8 cellular contexts compared by ENCODE assay signal in genomic region chr13:44273991-44274810, GRCh38.
DNase-seq lines count a peak whose midpoint lies in the region; ATAC-seq, FAIRE-seq and TF ChIP-seq lines count a peak whose summit lies in the region.

No MANE protein-coding gene starts in this region.

- H3K27ac ChIP-seq in MM.1S (ENCODE audit: low read length) (peak overlapping the region; percentile 44; the same call in 1 of the 2 replicates), adrenal gland (peak overlapping the region in 3 of 5 donors; percentile 24 to 75 (median 69)), kidney (ENCODE audit: low read depth in 2 of 2, low read length in 2 of 2) (peak overlapping the region; percentile 51 to 78), thymus (ENCODE audit: low read depth) (peak overlapping the region; percentile 97)

- H3F3A ChIP-seq in MM.1S (ENCODE audit: insufficient read depth, low read length): no peaks in the 10 kb centered on the region

- H3K4me2 ChIP-seq in MM.1S (ENCODE audit: low read depth, low read length): peak overlapping the region; percentile 73

- peak overlapping the region; percentile 41 for H3K4me3 ChIP-seq in MM.1S (ENCODE audit: low read length)
- H3K4me3 ChIP-seq in adrenal gland: peak overlapping the region in 1 of 4 donors; percentile 8
- H3K4me3 ChIP-seq in kidney (ENCODE audit: low read length in 2 of 2): peak overlapping the region; percentile 45 to 55
- H3K4me3 ChIP-seq in thymus (ENCODE audit: low read length): peak overlapping the region; percentile 47

- no peaks in the 10 kb centered on the region for H3K79me2 ChIP-seq in MM.1S (ENCODE audit: low read length)

- no peaks in the 10 kb centered on the region for H3K27me3 ChIP-seq in MM.1S (replicated peaks; ENCODE audit: insufficient read depth, low read length)
- no peaks in the 10 kb centered on the region for H3K27me3 ChIP-seq in adrenal gland
- H3K27me3 ChIP-seq in thymus (ENCODE audit: control insufficient read depth, insufficient read depth): no peaks in the 10 kb centered on the region

- H2AFZ ChIP-seq in MM.1S (ENCODE audit: low read length): peak overlapping the region; percentile 97

- WGBS in adrenal gland, 4 donors: 48 to 63% (median 51%) methylated on average over 6 of the region's 6 CpGs
- WGBS in thymus: 27% methylated on average over 6 of the region's 6 CpGs

- DNase-seq in MM.1S (peak; percentile 72), adrenal gland (peak in 3 of 7 donors; percentile 16 to 53 (median 29)), kidney (no peak), NCI-H2171 (lab: John Stamatoyannopoulos, UW) (no peak), amygdala (lab: John Stamatoyannopoulos, UW) (no peak)

- TF ChIP-seq CTCF in MM.1S (IDR thresholded peaks at IDR 0.05; ENCODE audit: low read length): no peak
- TF ChIP-seq CTCF in adrenal gland (IDR thresholded peaks at IDR 0.05): no peak
- TF ChIP-seq CTCF in kidney (IDR thresholded peaks at IDR 0.05; ENCODE audit: borderline replicate concordance, extremely low read depth, insufficient read depth): no peak

- intact Hi-C loops in adrenal gland (cut with DNase I) (no loop called here), kidney (cut with DNase I) (no loop called here)

- FAIRE-seq in kidney (lab: Jason Lieb, UNC): peak; percentile 85

- H3K9me3 ChIP-seq in MM.1S (replicated peaks; ENCODE audit: insufficient read depth, low read length) (no peaks in the 10 kb centered on the region), adrenal gland (replicated peaks in 1 of 3) (no peaks in the 10 kb centered on the region), kidney (ENCODE audit: control insufficient read depth in 1 of 2, low read length in 2 of 2) (no peaks in the 10 kb centered on the region), thymus (ENCODE audit: control insufficient read depth) (no peaks in the 10 kb centered on the region)

- no peaks in the 10 kb centered on the region for H3K9me2 ChIP-seq in MM.1S (replicated peaks; ENCODE audit: insufficient read depth, low read length)

- TF ChIP-seq POLR2A in adrenal gland (IDR thresholded peaks at IDR 0.05): no peak

- H3K36me3 ChIP-seq in MM.1S (replicated peaks; ENCODE audit: insufficient read depth, low read length) (no peaks in the 10 kb centered on the region), adrenal gland (replicated peaks in 1 of 2) (no peaks in the 10 kb centered on the region), kidney (ENCODE audit: control insufficient read depth in 1 of 2, insufficient read depth in 2 of 2, low read length in 2 of 2) (no peaks in the 10 kb centered on the region), thymus (ENCODE audit: control insufficient read depth, insufficient read depth) (no peaks in the 10 kb centered on the region)

- no peaks in the 10 kb centered on the region for H4K20me1 ChIP-seq in MM.1S (ENCODE audit: insufficient read depth, low read length)

- H3K4me1 ChIP-seq in MM.1S (ENCODE audit: low read length) (peaks cover 8% of the 10 kb centered on the region; the same call in 1 of the 2 replicates), adrenal gland (replicated peaks in 1 of 2) (peaks cover 0 to 28% of the 10 kb centered on the region in 2 donors), kidney (ENCODE audit: control insufficient read depth in 1 of 2, insufficient read depth in 1 of 2, low read depth in 1 of 2, low read length in 2 of 2) (peaks cover 7 to 12% of the 10 kb centered on the region in 2 donors), thymus (ENCODE audit: control insufficient read depth, insufficient read depth, low read length) (peaks cover 72% of the 10 kb centered on the region)

- H3K9ac ChIP-seq in MM.1S (ENCODE audit: low read length) (peak overlapping the region; percentile 33; the same call in 1 of the 2 replicates), kidney (ENCODE audit: low read length in 2 of 2) (no peak overlapping the region)

- ATAC-seq in GM18498 (IDR thresholded peaks at IDR 0.05; ENCODE audit: unreplicated experiment) (peak; percentile 94), GM21737 (IDR thresholded peaks at IDR 0.05; ENCODE audit: unreplicated experiment) (peak; percentile 78)

Comparison
In these comparisons a context has a peak if more than half of its experiments do, and no peak if none do; other contexts are left out.
1. H3K27ac ChIP-seq: peak in every context shown above with its lines; median percentile 97 in thymus; 69 in adrenal gland; 64 in kidney; 44 in MM.1S.